23 cellular contexts compared by ENCODE assay signal in genomic region chr1:23609971-23610370, GRCh38.
"Had no signal": no experiment of that assay in that cellular context is flagged by ENCODE, and none has a peak within 500 bp of the region (broad histone marks: within the 10 kb centered on the region; RNA-seq: fewer than 3 reads in every experiment).

No MANE protein-coding gene starts in this region.

- DNase-seq: activated CD4-positive, alpha-beta memory T cell treated with anti-CD3 and anti-CD28 coated beads, Interleukin-2, amount 10 ng/mL, durations not matched to agents 7 days and 5 days; activated CD4-positive, alpha-beta T cell treated with anti-CD3 and anti-CD28 coated beads, Interleukin-2, amount 10 ng/mL, durations not matched to agents 24 days and 14 days; activated CD4-positive, CD25-positive, alpha-beta regulatory T cell; activated gamma-delta T cell; activated T-cell treated with anti-CD3 and anti-CD28 coated beads, Interleukin-2, amount 50 U/mL, for 72 hours; amniotic stem cell; effector memory CD4-positive, alpha-beta T cell; foreskin keratinocyte; kidney; lower lobe of right lung; nephron progenitor cell; nucleus accumbens; right lobe of liver; small intestine; stimulated activated CD4-positive, alpha-beta T cell treated with anti-CD3 and anti-CD28 coated beads, Interleukin-2, amount 100 ng/mL, for 24 hours; stimulated activated naive B cell treated with anti-CD40 and anti-IgM and Interleukin-4, amounts not matched to agents 10 μg/mL and 1 μg/mL and 100 μg/mL, for 72 hours; transverse colon; uterus had no signal

- H3K9me3 Mint-ChIP-seq: activated CD4-positive, alpha-beta memory T cell treated with anti-CD3 and anti-CD28 coated beads, Interleukin-2, amount 10 ng/mL, durations not matched to agents 7 days and 5 days; activated CD4-positive, alpha-beta T cell treated with anti-CD3 and anti-CD28 coated beads, Interleukin-2, amount 10 ng/mL, durations not matched to agents 24 days and 14 days; activated T-cell treated with anti-CD3 and anti-CD28 coated beads, Interleukin-2, amount 50 U/mL, for 72 hours; central memory CD8-positive, alpha-beta T cell; nephron progenitor cell; stimulated activated naive B cell treated with anti-CD40 and anti-IgM and Interleukin-4, amounts not matched to agents 10 μg/mL and 1 μg/mL and 100 μg/mL, for 72 hours; T-helper 1 cell treated with Interleukin-12 subunit alpha and Interleukin-12 subunit beta and Interleukin-4 antibody, amounts not matched to agents 30 μg/mL and 1 μg/mL, for 36 hours had no signal

- H3K36me3 ChIP-seq: breast epithelium, lower lobe of right lung, right lobe of liver, transverse colon, uterus had no signal

- H3K4me1 ChIP-seq: breast epithelium, foreskin keratinocyte, lower lobe of right lung, right lobe of liver, transverse colon, uterus had no signal

- H3K27ac ChIP-seq: breast epithelium, foreskin keratinocyte, lower lobe of right lung, right lobe of liver, transverse colon, uterus had no signal

- H3K27me3 Mint-ChIP-seq: central memory CD8-positive, alpha-beta T cell; stimulated activated naive B cell treated with anti-CD40 and anti-IgM and Interleukin-4, amounts not matched to agents 10 μg/mL and 1 μg/mL and 100 μg/mL, for 72 hours had no signal

- H3K4me3 ChIP-seq: breast epithelium, lower lobe of right lung, right lobe of liver, transverse colon, uterus had no signal

- H3K4me3 Mint-ChIP-seq: activated CD4-positive, alpha-beta memory T cell treated with anti-CD3 and anti-CD28 coated beads, Interleukin-2, amount 10 ng/mL, durations not matched to agents 7 days and 5 days; activated CD4-positive, alpha-beta T cell treated with anti-CD3 and anti-CD28 coated beads, Interleukin-2, amount 10 ng/mL, durations not matched to agents 24 days and 14 days; activated T-cell treated with anti-CD3 and anti-CD28 coated beads, Interleukin-2, amount 50 U/mL, for 72 hours; central memory CD8-positive, alpha-beta T cell; nephron progenitor cell; stimulated activated naive B cell treated with anti-CD40 and anti-IgM and Interleukin-4, amounts not matched to agents 10 μg/mL and 1 μg/mL and 100 μg/mL, for 72 hours; T-helper 1 cell treated with Interleukin-12 subunit alpha and Interleukin-12 subunit beta and Interleukin-4 antibody, amounts not matched to agents 30 μg/mL and 1 μg/mL, for 36 hours had no signal

- H3K9me3 ChIP-seq: breast epithelium, lower lobe of right lung, right lobe of liver, transverse colon, uterus had no signal

- H3K36me3 Mint-ChIP-seq: activated naive CD4-positive, alpha-beta T cell treated with anti-CD3 and anti-CD28 coated beads, Interleukin-2, amount 50 U/mL, for 72 hours; stimulated activated naive B cell treated with anti-CD40 and anti-IgM and Interleukin-4, amounts not matched to agents 10 μg/mL and 1 μg/mL and 100 μg/mL, for 72 hours had no signal

- ATAC-seq: activated naive CD4-positive, alpha-beta T cell treated with anti-CD3 and anti-CD28 coated beads, Interleukin-2, amount 50 U/mL, for 72 hours; activated T-cell treated with anti-CD3 and anti-CD28 coated beads, Interleukin-2, amount 50 U/mL, for 72 hours; foreskin keratinocyte; left lobe of liver; lower lobe of right lung; right lobe of liver; stimulated activated naive B cell treated with anti-CD40 and anti-IgM and Interleukin-4, amounts not matched to agents 10 μg/mL and 1 μg/mL and 100 μg/mL, for 72 hours had no signal

- H3K27me3 ChIP-seq: breast epithelium, right lobe of liver, transverse colon, uterus had no signal

- H3K27ac Mint-ChIP-seq: activated CD4-positive, alpha-beta memory T cell treated with anti-CD3 and anti-CD28 coated beads, Interleukin-2, amount 10 ng/mL, durations not matched to agents 7 days and 5 days; activated CD4-positive, alpha-beta T cell treated with anti-CD3 and anti-CD28 coated beads, Interleukin-2, amount 10 ng/mL, durations not matched to agents 24 days and 14 days; activated T-cell treated with anti-CD3 and anti-CD28 coated beads, Interleukin-2, amount 50 U/mL, for 72 hours; stimulated activated naive B cell treated with anti-CD40 and anti-IgM and Interleukin-4, amounts not matched to agents 10 μg/mL and 1 μg/mL and 100 μg/mL, for 72 hours; T-helper 1 cell treated with Interleukin-12 subunit alpha and Interleukin-12 subunit beta and Interleukin-4 antibody, amounts not matched to agents 30 μg/mL and 1 μg/mL, for 36 hours had no signal
